8 cellular contexts compared by ENCODE assay signal in genomic region chr11:68212421-68213134, GRCh38. TPM values are rescaled to one million over a fixed set of nuclear protein-coding genes. Genes with fewer than 3 reads are reported as not detected.
DNase-seq lines count a peak whose midpoint lies in the region; ATAC-seq and TF ChIP-seq lines count a peak whose summit lies in the region.

No MANE protein-coding gene starts in this region.

- no peaks in the 10 kb centered on the region for H3K36me3 ChIP-seq in H7 (replicated peaks; ENCODE audit: control insufficient read depth, insufficient read depth, low read length)
- no peaks in the 10 kb centered on the region for H3K36me3 ChIP-seq in spleen

- intact Hi-C loops in spleen (cut with DNase I; ENCODE audit: low total_unique reads) = no loop called here

- peaks cover 28 to 69% (median 59%) of the 10 kb centered on the region in 6 donors for H3K4me1 ChIP-seq in spleen

- H3K27me3 ChIP-seq in H7 (ENCODE audit: control insufficient read depth, insufficient read depth, low read length) (peaks cover 11% of the 10 kb centered on the region), spleen (replicated peaks in 1 of 7) (peaks cover 0 to 12% (median 0%) of the 10 kb centered on the region in 7 donors)

- TF ChIP-seq POLR2A in spleen (IDR thresholded peaks at IDR 0.05) = peak in 1 of 3 donors; percentile 19

- peak overlapping the region; percentile 99 to 100 (median 100) for H3K27ac ChIP-seq in spleen

- no peaks in the 10 kb centered on the region for H3K9me3 ChIP-seq in spleen

- peak; percentile 85 for DNase-seq in ELR (ENCODE audit: low read depth)
- DNase-seq in H7 = peak; percentile 93
- DNase-seq in NCI-H1092 treated with DMSO at 0.1 percent for 48 hours (lab: John Stamatoyannopoulos, UW) = peak; percentile 60
- DNase-seq in UCSD-AML1 (lab: John Stamatoyannopoulos, UW; ENCODE audit: unreplicated experiment) = peak; percentile 74
- DNase-seq in cardiac fibroblast (ENCODE audit: low read depth in 2 of 2) = peak; percentile 73 to 87
- peak; percentile 80 for DNase-seq in iris pigment epithelial cell (ENCODE audit: low read depth)
- DNase-seq in spleen = peak; percentile 90

- WGBS in spleen, 5 donors = 0 to 1% (median 1%) methylated on average over 35 to 80 of the region's 80 CpGs

- peak overlapping the region; percentile 80 for H3K4me3 ChIP-seq in H7 (ENCODE audit: insufficient read depth, low read depth, low read length)
- H3K4me3 ChIP-seq in cardiac fibroblast (replicated peaks in 1 of 2; ENCODE audit: low read depth in 2 of 2, low read length in 2 of 2) = peak overlapping the region; percentile 69 to 92
- peak overlapping the region; percentile 62 to 96 (median 78) for H3K4me3 ChIP-seq in spleen

- peak; percentile 5 for TF ChIP-seq CTCF in cardiac fibroblast (IDR thresholded peaks at IDR 0.05; ENCODE audit: low read depth, low read length)
- TF ChIP-seq CTCF in spleen (IDR thresholded peaks at IDR 0.05 in 8 of 11, conservative IDR thresholded peaks at IDR 0.05 in 3 of 11) = peak in 6 of 11 experiments; percentile 9 to 46 (median 30)

- no peak for ATAC-seq in GM21576 (IDR thresholded peaks at IDR 0.05; ENCODE audit: unreplicated experiment)

RNA-seq across cellular contexts. Expression of gene KMT5B, which starts 0.5 kb away (rescaled TPM):
- 17.5 and 22.8 TPM in 2 replicates for total RNA-seq in H7 (2014; rRNA removed; shearing (Covaris generic))
- 10 to 100 TPM; 39.6 to 52.8 (median 42.3) TPM for total RNA-seq in spleen
- polyA plus RNA-seq in spleen = 10 to 100 TPM; 12.3 to 16.7 (median 15.7) TPM

RNA-seq across cellular contexts. Expression of gene C11orf24, which starts 59.2 kb away (rescaled TPM):
- total RNA-seq in H7 (2014; rRNA removed; shearing (Covaris generic)) = 38.4 and 47.0 TPM in 2 replicates
- total RNA-seq in spleen = 10 to 100 TPM; 17.4 to 36.0 (median 25.9) TPM
- polyA plus RNA-seq in spleen = 10 to 100 TPM; 15.9 to 22.1 (median 17.9) TPM
